ENCODE assay signal across 10 cellular contexts in the genomic region with DNA sequence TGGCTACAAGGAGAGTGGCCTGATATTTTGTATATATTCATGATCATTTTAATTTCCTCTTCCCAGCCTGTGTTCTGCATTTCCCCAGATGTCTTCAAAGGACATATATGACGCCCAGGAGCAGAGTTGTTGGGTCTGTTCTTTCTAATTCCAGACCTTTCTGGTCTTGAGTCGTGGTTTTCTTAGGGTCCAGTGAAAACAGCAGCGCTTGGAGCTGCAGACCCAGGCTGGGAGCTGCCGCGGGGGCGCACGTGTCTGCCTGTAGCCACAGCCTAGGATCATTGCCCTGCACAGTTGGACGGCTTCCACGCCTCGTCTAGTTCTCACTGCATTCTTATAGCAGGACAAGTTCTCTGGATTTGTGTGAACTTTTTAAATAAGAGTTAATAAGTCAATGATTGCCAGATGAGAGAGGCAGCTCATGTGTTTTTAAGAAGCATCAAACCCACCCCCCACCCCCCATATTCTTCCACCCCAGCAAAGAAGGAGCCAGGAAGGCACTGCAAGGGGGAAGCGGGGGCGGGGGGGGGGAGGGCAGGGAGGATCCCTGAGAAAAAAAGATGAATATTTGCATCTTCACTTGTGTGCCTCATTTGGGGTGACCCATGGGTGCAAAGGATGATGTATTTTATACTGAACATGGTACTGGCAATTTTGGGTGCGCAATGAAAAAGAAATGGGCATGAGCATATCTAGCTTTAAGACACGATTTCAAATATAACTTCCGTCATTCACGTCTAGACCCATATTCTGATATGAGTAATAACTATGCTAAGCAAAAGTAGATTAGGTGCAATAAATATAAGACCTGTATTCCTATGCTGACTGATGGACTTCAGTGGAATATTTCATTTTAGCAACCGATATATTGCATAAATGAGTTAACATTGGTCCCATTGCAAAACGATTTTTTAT.
DNase-seq lines count a peak whose midpoint lies in the region; ATAC-seq and TF ChIP-seq lines count a peak whose summit lies in the region.
"Had no signal": no experiment of that assay in that cellular context is flagged by ENCODE, and none has a peak within 500 bp of the region (broad histone marks: within the 10 kb centered on the region; RNA-seq: fewer than 3 reads in every experiment).

No MANE protein-coding gene starts in this region.

- H3K27me3 Mint-ChIP-seq in endodermal cell (ENCODE audit: insufficient read depth): peaks cover 87% of the 10 kb centered on the region
- peaks cover 71% of the 10 kb centered on the region for H3K27me3 Mint-ChIP-seq in nephron (ENCODE audit: low read depth)

- H3K9me3 ChIP-seq in A673 (ENCODE audit: low read depth, low read length, poor library complexity, severe bottlenecking) (no peaks in the 10 kb centered on the region), HUES6 (ENCODE audit: control insufficient read depth, insufficient read depth, low read depth, low read length) (no peaks in the 10 kb centered on the region), endodermal cell (ENCODE audit: control insufficient read depth, low read length) (no peaks in the 10 kb centered on the region)

- H3K27me3 ChIP-seq in A673 (replicated peaks; ENCODE audit: insufficient read depth, low read depth, low read length, poor library complexity): peaks cover 10% of the 10 kb centered on the region
- peaks cover 93% of the 10 kb centered on the region for H3K27me3 ChIP-seq in HUES6 (ENCODE audit: control insufficient read depth, insufficient read depth, low read length)
- H3K27me3 ChIP-seq in endodermal cell (ENCODE audit: control insufficient read depth, insufficient read depth, low read length, poor library complexity, severe bottlenecking): peaks cover 78% of the 10 kb centered on the region

- CTCF ChIA-PET in A673 (lab: Charles Lee): no interaction called here

- H3K4me1 Mint-ChIP-seq in endodermal cell: peaks cover 16% of the 10 kb centered on the region
- peaks cover 64% of the 10 kb centered on the region for H3K4me1 Mint-ChIP-seq in nephron

- H3K4me3 Mint-ChIP-seq in endodermal cell: peak overlapping the region; percentile 49
- peak overlapping the region; percentile 79 to 85 (median 85) for H3K4me3 Mint-ChIP-seq in nephron
- H3K4me3 Mint-ChIP-seq: activated naive CD4-positive, alpha-beta T cell treated with anti-CD3 and anti-CD28 coated beads, Interleukin-2, amount 50 U/mL, for 24 hours had no signal

- H3K27ac Mint-ChIP-seq in endodermal cell (no peak overlapping the region), nephron (peak overlapping the region; percentile 80 to 92 (median 89))
- H3K27ac Mint-ChIP-seq: activated naive CD4-positive, alpha-beta T cell treated with anti-CD3 and anti-CD28 coated beads, Interleukin-2, amount 50 U/mL, for 24 hours had no signal

- BruUV-seq in A673 (replicated peaks; lab: Mats Ljungman, UMichigan): no TSS peak

- H3K4me1 ChIP-seq in A673 (ENCODE audit: insufficient read depth, low read length, poor library complexity, severe bottlenecking) (peaks cover 46% of the 10 kb centered on the region), HUES6 (ENCODE audit: control insufficient read depth, insufficient read depth, low read length) (peaks cover 26% of the 10 kb centered on the region), endodermal cell (ENCODE audit: control insufficient read depth, insufficient read depth, low read length) (peaks cover 7% of the 10 kb centered on the region)

- H3K4me3 ChIP-seq in A673 (ENCODE audit: low read depth, low read length, poor library complexity, severe bottlenecking) (peak overlapping the region; percentile 44), HUES6 (ENCODE audit: low read depth, low read length) (peak overlapping the region; percentile 68), endodermal cell (ENCODE audit: low read length) (peak overlapping the region; percentile 83)

- no peaks in the 10 kb centered on the region for H3K9me3 Mint-ChIP-seq in endodermal cell
- H3K9me3 Mint-ChIP-seq in nephron: no peaks in the 10 kb centered on the region
- H3K9me3 Mint-ChIP-seq: activated naive CD4-positive, alpha-beta T cell treated with anti-CD3 and anti-CD28 coated beads, Interleukin-2, amount 50 U/mL, for 24 hours had no signal

- WGBS in endodermal cell (ENCODE audit: insufficient coverage in 1 of 2, insufficient read length in 1 of 2), 2 experiments: 20 to 29% methylated on average over 11 to 18 of the region's 18 CpGs

- TF ChIP-seq CTCF in A673 (conservative IDR thresholded peaks at IDR 0.05; ENCODE audit: low read depth, low read length): no peak
- no peak for TF ChIP-seq CTCF in endodermal cell (conservative IDR thresholded peaks at IDR 0.05)
- no peak for TF ChIP-seq CTCF in nephron (IDR thresholded peaks at IDR 0.05; ENCODE audit: unreplicated experiment in 3 of 3)

- H3K9ac ChIP-seq in HUES6 (ENCODE audit: low read length) (no peak overlapping the region), endodermal cell (ENCODE audit: extremely low read depth, low read length, poor library complexity, severe bottlenecking) (no peak overlapping the region)

- H3K36me3 ChIP-seq in A673 (ENCODE audit: insufficient read depth, low read length, poor library complexity, severe bottlenecking) (no peaks in the 10 kb centered on the region), HUES6 (ENCODE audit: control insufficient read depth, insufficient read depth, low read length) (no peaks in the 10 kb centered on the region), endodermal cell (ENCODE audit: control insufficient read depth, insufficient read depth, low read length) (no peaks in the 10 kb centered on the region)

- H3K27ac ChIP-seq in A673 (ENCODE audit: low read depth, low read length, poor library complexity, severe bottlenecking): no peak overlapping the region
- H3K27ac ChIP-seq in HUES6 (ENCODE audit: low read depth, low read length): no peak overlapping the region
- H3K27ac ChIP-seq in endodermal cell (ENCODE audit: low read depth, low read length): no peak overlapping the region

- peak; percentile 38 for DNase-seq in A673 (ENCODE audit: low spot score)
- no peak for DNase-seq in endodermal cell
- no peak for DNase-seq in activated naive CD4-positive, alpha-beta T cell (lab: John Stamatoyannopoulos, UW)
- DNase-seq in DMS79 (lab: John Stamatoyannopoulos, UW): no peak
- DNase-seq: NCI-H1930 had no signal

- H3K36me3 Mint-ChIP-seq in endodermal cell (ENCODE audit: low read depth): no peaks in the 10 kb centered on the region
- no peaks in the 10 kb centered on the region for H3K36me3 Mint-ChIP-seq in nephron (ENCODE audit: low read depth)
- H3K36me3 Mint-ChIP-seq: activated naive CD4-positive, alpha-beta T cell treated with anti-CD3 and anti-CD28 coated beads, Interleukin-2, amount 50 U/mL, for 24 hours had no signal

- ATAC-seq in GM19324 (IDR thresholded peaks at IDR 0.05; ENCODE audit: low FRiP score, unreplicated experiment): no peak
- ATAC-seq in HG03439 (IDR thresholded peaks at IDR 0.05; ENCODE audit: unreplicated experiment): no peak

- POLR2A ChIA-PET in A673 (lab: Charles Lee; ENCODE audit: low non-redundant PET): no interaction called here

- intact Hi-C loops in A673 (cut with micrococcal nuclease; ENCODE audit: unreplicated experiment): no loop called here
